Comparison of ENCODE assay signal across 1 cellular context in the genomic region with DNA sequence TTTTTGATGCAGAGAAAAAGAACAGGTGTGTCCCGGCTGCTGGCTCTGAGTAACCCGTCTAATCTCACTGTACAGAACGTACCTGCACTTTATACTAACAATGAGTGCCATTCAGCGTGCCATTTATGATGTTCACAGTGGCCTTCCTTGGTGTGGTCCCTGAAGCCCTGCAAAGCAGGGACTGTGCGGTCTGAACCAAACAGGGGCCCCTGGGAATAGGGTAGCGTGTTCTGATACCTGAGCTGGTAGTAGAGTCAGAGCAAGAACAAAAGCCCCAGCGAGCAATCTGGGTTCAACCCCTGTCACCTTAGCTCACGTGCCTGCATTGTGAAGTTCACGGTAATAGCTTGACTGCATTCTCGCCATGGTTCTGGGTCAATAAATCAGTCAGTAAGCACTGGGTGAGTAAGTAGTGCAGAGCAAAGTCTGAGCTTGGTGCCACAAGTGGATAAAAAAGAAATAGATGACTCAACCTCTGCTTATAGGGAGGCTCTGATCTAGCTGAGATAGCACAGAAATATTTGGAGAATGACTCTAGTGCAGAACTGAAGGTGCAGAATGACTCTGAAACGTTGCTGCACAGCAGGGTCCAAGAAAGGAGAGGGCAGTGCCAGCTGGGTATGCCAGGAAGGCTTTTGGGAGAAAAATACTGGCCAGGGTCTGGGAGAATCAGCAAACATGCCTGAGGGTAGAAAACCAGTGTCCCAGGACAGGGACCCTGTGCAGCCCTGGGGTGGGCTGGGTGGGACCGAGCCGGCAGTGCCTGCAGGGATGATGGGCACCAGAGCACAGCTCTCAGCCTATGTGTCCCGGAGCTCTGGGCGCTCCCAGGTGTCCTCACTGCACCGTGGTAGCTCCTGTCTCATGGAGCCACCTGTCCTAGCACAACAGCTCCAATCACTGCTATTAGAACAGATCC.
TF ChIP-seq lines count a peak whose summit lies in the region.

No MANE protein-coding gene starts in this region.

TF ChIP-seq in K562, 482 proteins besides CTCF, POLR2A, EP300 and RAD21 (continued from another document):
- no peak for TF ChIP-seq SRF (CRISPR knock-in tag; IDR thresholded peaks at IDR 0.05)
- no peak for TF ChIP-seq GTF2F1 (IDR thresholded peaks at IDR 0.05; ENCODE audit: low read depth, low read length)
- no peak for TF ChIP-seq ZNF586 (CRISPR knock-in tag; conservative IDR thresholded peaks at IDR 0.05)
- TF ChIP-seq HDAC6 (IDR thresholded peaks at IDR 0.05; ENCODE audit: low read depth, low read length) = no peak
- peak; percentile 49; the same call in 1 of the 2 replicates for TF ChIP-seq FOSL1 (tag; conservative IDR thresholded peaks at IDR 0.05)
- no peak for TF ChIP-seq KDM4B (IDR thresholded peaks at IDR 0.05; ENCODE audit: borderline replicate concordance in 2 of 2, low read depth in 1 of 2)
- TF ChIP-seq CHD1 (IDR thresholded peaks at IDR 0.05; ENCODE audit: low read length) = no peak
- peak; percentile 49 for TF ChIP-seq MEIS2 (IDR thresholded peaks at IDR 0.05; ENCODE audit: partially characterized antibody)
